25 cellular contexts compared by ENCODE assay signal in the genomic region with DNA sequence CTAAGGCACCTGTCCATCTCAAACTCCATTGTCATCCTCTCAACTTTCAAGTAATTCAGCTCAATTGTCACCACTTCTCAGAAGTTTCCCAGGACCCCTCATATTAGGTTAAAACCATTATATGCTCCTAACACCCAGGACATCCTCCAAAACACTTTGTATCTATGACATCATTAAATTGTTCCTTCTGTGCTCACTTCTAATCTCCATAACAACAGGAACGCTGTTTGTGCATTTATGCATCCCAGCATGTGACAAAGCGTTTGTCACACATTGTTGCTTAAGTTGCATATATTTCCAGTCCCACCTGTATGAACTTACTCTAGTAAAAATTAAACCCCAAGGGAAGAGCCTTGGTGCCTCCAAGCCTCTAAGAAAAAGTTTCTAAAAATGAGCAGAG.
DNase-seq lines count a peak whose midpoint lies in the region; ATAC-seq, FAIRE-seq and TF ChIP-seq lines count a peak whose summit lies in the region.
"Had no signal": no experiment of that assay in that cellular context is flagged by ENCODE, and none has a peak within 500 bp of the region (broad histone marks: within the 10 kb centered on the region; RNA-seq: fewer than 3 reads in every experiment).

No MANE protein-coding gene starts in this region.

- H3K36me3 Mint-ChIP-seq in endodermal cell (ENCODE audit: low read depth): no peaks in the 10 kb centered on the region

- H3K27me3 Mint-ChIP-seq in endodermal cell (ENCODE audit: insufficient read depth): peaks cover under 1% of the 10 kb centered on the region

- CTCF ChIA-PET in HEK293 (lab: Yijun Ruan, JAX): no interaction called here

- H3K27ac ChIP-seq in HEK293 (ENCODE audit: extremely low read depth, low read depth, low read length) (no peak overlapping the region), endodermal cell (ENCODE audit: low read depth, low read length) (no peak overlapping the region)

- no peak overlapping the region for H3K4me3 Mint-ChIP-seq in endodermal cell
- H3K4me3 Mint-ChIP-seq: HFFc6 had no signal

- DNase-seq in ELR (ENCODE audit: low read depth): peak; percentile 5
- DNase-seq in NCI-H748 (lab: John Stamatoyannopoulos, UW; ENCODE audit: unreplicated experiment): peak; percentile 68
- peak; percentile 45 for DNase-seq in endodermal cell
- no peak for DNase-seq in urothelium cell line (ENCODE audit: low spot score)
- DNase-seq in middle frontal gyrus (ENCODE audit: extremely low spot score, low spot score): no peak
- DNase-seq in activated CD8-positive, alpha-beta memory T cell treated with anti-CD3 and anti-CD28 coated beads, Interleukin-2, amount 50 U/mL, for 4 hours: no peak
- DNase-seq: Calu3; DMS79 treated with DMSO at 0.1 percent for 48 hours; H7; HFFc6; Kasumi-1; NCI-H1092 treated with DMSO at 0.1 percent for 48 hours; NCI-H1436; NCI-H187; NCI-H2227 treated with DMSO at 0.1 percent for 48 hours; NCI-H510A treated with DMSO at 0.1 percent for 48 hours; NCI-H82; NK-92 treated with Interleukin-12 subunit alpha and Interleukin-12 subunit beta, amount 100 ng/mL, for 24 hours; PC-3; T-helper 1 cell had no signal

- ATAC-seq in GM18511 (IDR thresholded peaks at IDR 0.05; ENCODE audit: unreplicated experiment): no peak
- ATAC-seq: PC-3, Right ventricle myocardium inferior had no signal

- H3K4me1 ChIP-seq in HEK293 (ENCODE audit: control insufficient read depth, insufficient read depth, low read length) (no peaks in the 10 kb centered on the region), endodermal cell (ENCODE audit: control insufficient read depth, insufficient read depth, low read length) (peaks cover 8% of the 10 kb centered on the region)

- H3K27ac Mint-ChIP-seq in endodermal cell: no peak overlapping the region
- H3K27ac Mint-ChIP-seq: HFFc6 had no signal

- no peak for TF ChIP-seq CTCF in HEK293 (tag by site-specific recombination; IDR thresholded peaks at IDR 0.05)
- no peak for TF ChIP-seq CTCF in endodermal cell (conservative IDR thresholded peaks at IDR 0.05)

- H3K9ac ChIP-seq in endodermal cell (ENCODE audit: extremely low read depth, low read length, poor library complexity, severe bottlenecking): no peak overlapping the region

- POLR2A ChIA-PET in HEK293 (lab: Yijun Ruan, JAX): no interaction called here

- no peaks in the 10 kb centered on the region for H3K9me3 Mint-ChIP-seq in endodermal cell
- H3K9me3 Mint-ChIP-seq: HFFc6 had no signal

- FAIRE-seq in urothelium cell line (lab: Jason Lieb, UNC): no peak
- FAIRE-seq: GM12892, GM19239 had no signal

- no peaks in the 10 kb centered on the region for H3K9me3 ChIP-seq in HEK293 (ENCODE audit: control insufficient read depth, insufficient read depth, low read depth, low read length)
- H3K9me3 ChIP-seq in endodermal cell (ENCODE audit: control insufficient read depth, low read length): no peaks in the 10 kb centered on the region

- WGBS in endodermal cell (ENCODE audit: insufficient coverage in 1 of 2, insufficient read length in 1 of 2), 2 experiments: 30 to 36% methylated on average over 2 of the region's 2 CpGs

- H3K27me3 ChIP-seq in endodermal cell (ENCODE audit: control insufficient read depth, insufficient read depth, low read length, poor library complexity, severe bottlenecking): peaks cover 8% of the 10 kb centered on the region

- H3K36me3 ChIP-seq in HEK293 (ENCODE audit: control insufficient read depth in 2 of 2, insufficient read depth in 1 of 2, low read length in 2 of 2) (no peaks in the 10 kb centered on the region), endodermal cell (ENCODE audit: control insufficient read depth, insufficient read depth, low read length) (no peaks in the 10 kb centered on the region)

- H3K4me1 Mint-ChIP-seq in endodermal cell: peaks cover 14% of the 10 kb centered on the region

- H3K4me3 ChIP-seq in HEK293 (ENCODE audit: low read depth, low read length) (no peak overlapping the region), endodermal cell (ENCODE audit: low read length) (no peak overlapping the region)

TF ChIP-seq in HEK293, 187 proteins besides CTCF, POLR2A, EP300 and RAD21:
- TF ChIP-seq ZIC2 (tag by site-specific recombination; IDR thresholded peaks at IDR 0.05) (no peak), ZBTB21 (tag by site-specific recombination; IDR thresholded peaks at IDR 0.05) (peak; percentile 53; the same call in 1 of the 2 replicates), RBAK (tag by site-specific recombination; IDR thresholded peaks at IDR 0.05) (no peak), GLIS2 (tag by site-specific recombination; IDR thresholded peaks at IDR 0.05) (no peak), SCRT2 (tag by site-specific recombination; IDR thresholded peaks at IDR 0.05) (0 out of 2 replicates have a peak, but pooled peaks have one; percentile 29)
- TF ChIP-seq, protein P1, sequence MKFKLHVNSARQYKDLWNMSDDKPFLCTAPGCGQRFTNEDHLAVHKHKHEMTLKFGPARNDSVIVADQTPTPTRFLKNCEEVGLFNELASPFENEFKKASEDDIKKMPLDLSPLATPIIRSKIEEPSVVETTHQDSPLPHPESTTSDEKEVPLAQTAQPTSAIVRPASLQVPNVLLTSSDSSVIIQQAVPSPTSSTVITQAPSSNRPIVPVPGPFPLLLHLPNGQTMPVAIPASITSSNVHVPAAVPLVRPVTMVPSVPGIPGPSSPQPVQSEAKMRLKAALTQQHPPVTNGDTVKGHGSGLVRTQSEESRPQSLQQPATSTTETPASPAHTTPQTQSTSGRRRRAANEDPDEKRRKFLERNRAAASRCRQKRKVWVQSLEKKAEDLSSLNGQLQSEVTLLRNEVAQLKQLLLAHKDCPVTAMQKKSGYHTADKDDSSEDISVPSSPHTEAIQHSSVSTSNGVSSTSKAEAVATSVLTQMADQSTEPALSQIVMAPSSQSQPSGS (tag by site-specific recombination; IDR thresholded peaks at IDR 0.05; ENCODE audit: low read depth): peak; percentile 71; the same call in 1 of the 2 replicates

Comparison
In these comparisons a context has a peak if more than half of its experiments do, and no peak if none do; other contexts are left out.
1. DNase-seq: peak in ELR (single experiment), NCI-H748 (single experiment) and endodermal cell (single experiment); none in urothelium cell line (single experiment), middle frontal gyrus (single experiment) and activated CD8-positive, alpha-beta memory T cell treated with anti-CD3 and anti-CD28 coated beads, Interleukin-2, amount 50 U/mL, for 4 hours (single experiment).